Comparison of ENCODE assay signal across 16 cellular contexts in genomic region chr19:12975221-12975756, GRCh38. TPM values are rescaled to one million over a fixed set of nuclear protein-coding genes. Genes with fewer than 3 reads are reported as not detected.
"Had no signal": no experiment of that assay in that cellular context is flagged by ENCODE, and none has a peak within 500 bp of the region (broad histone marks: within the 10 kb centered on the region; RNA-seq: fewer than 3 reads in every experiment).

No MANE protein-coding gene starts in this region.

- H3K36me3 ChIP-seq: heart right ventricle, lower lobe of right lung, pancreas, thoracic aorta, upper lobe of right lung had no signal

- FAIRE-seq: frontal cortex, pancreas had no signal

- DNase-seq: activated CD4-positive, alpha-beta T cell treated with anti-CD3 and anti-CD28 coated beads, Interleukin-2, amount 50 U/mL, for 1 hour; activated naive CD8-positive, alpha-beta T cell treated with anti-CD3 and anti-CD28 coated beads, Interleukin-2, amount 10 ng/mL, durations not matched to agents 7 days and 5 days; anterior cingulate cortex; effector memory CD8-positive, alpha-beta T cell; heart right ventricle; lower lobe of right lung; pancreas; stimulated activated CD4-positive, alpha-beta T cell treated with anti-CD3 and anti-CD28 coated beads, Interleukin-1b, Interleukin-23, amount 100 ng/mL, for 48 hours; upper lobe of right lung had no signal

- ATAC-seq: activated CD4-positive, CD25-positive, alpha-beta regulatory T cell treated with anti-CD3 and anti-CD28 coated beads, Interleukin-2, amount 50 U/mL, for 24 hours; effector memory CD8-positive, alpha-beta T cell; upper lobe of right lung had no signal

- H3K4me1 ChIP-seq: pancreas, upper lobe of right lung had no signal

- H3K9me3 ChIP-seq: heart right ventricle, lower lobe of right lung, pancreas, thoracic aorta, upper lobe of right lung had no signal

- H3K27me3 ChIP-seq: heart right ventricle, pancreas, upper lobe of right lung had no signal

- H3K4me3 ChIP-seq: heart right ventricle, lower lobe of right lung, pancreas, thoracic aorta, upper lobe of right lung had no signal

- H3K27ac ChIP-seq: lower lobe of right lung, pancreas, thoracic aorta, upper lobe of right lung had no signal

RNA-seq across cellular contexts. Expression of gene DAND5, which starts 5.9 kb away (rescaled TPM):
- total RNA-seq: activated CD8-positive, alpha-beta memory T cell treated with anti-CD3 and anti-CD28 coated beads for 36 hours; activated naive CD8-positive, alpha-beta T cell treated with anti-CD3 and anti-CD28 coated beads, Interleukin-2, amount 10 ng/mL, durations not matched to agents 7 days and 5 days; fibroblast of lung; myocyte; neural crest cell; thoracic aorta; upper lobe of right lung had no signal
